2 cellular contexts compared by ENCODE assay signal in genomic region chr16:16181748-16182147, GRCh38. TPM values are rescaled to one million over a fixed set of nuclear protein-coding genes. Genes with fewer than 3 reads are reported as not detected.
"Had no signal": no experiment of that assay in that cellular context is flagged by ENCODE, and none has a peak within 500 bp of the region (broad histone marks: within the 10 kb centered on the region; RNA-seq: fewer than 3 reads in every experiment).

No MANE protein-coding gene starts in this region.

RNA-seq across cellular contexts. Expression of gene ABCC6, which starts 41.5 kb away (rescaled TPM):
- polyA plus RNA-seq: keratinocyte, neural cell had no signal
